1 cellular context compared by ENCODE assay signal in the genomic region with DNA sequence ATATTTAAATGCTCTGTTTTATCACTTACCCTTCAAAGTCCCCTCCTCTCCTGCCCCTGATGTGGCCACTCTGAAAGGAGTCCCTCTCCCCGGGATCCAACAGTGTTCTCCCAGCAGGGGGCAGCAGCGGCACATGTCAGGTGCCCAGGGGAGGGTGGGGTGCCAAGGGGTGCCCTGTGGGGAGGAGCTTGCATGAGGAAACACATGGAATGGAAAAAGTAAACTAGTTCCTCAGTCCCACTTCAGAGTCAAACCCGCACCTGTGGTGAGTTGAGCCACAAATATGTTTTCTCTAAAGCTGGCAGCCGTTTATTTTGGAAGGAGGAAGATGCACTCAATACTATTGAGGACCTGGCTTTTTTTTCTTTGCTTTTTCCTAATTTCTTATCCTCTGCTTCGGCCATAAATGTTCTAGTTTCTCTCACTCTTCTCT.
A peak's percentile ranks its signal among the peaks of the same experiment; 100 is the strongest.
TF ChIP-seq lines count a peak whose summit lies in the region.

No MANE protein-coding gene starts in this region.

TF ChIP-seq in neural cell, 6 proteins besides CTCF, POLR2A, EP300 and RAD21:
- TF ChIP-seq, protein P1, sequence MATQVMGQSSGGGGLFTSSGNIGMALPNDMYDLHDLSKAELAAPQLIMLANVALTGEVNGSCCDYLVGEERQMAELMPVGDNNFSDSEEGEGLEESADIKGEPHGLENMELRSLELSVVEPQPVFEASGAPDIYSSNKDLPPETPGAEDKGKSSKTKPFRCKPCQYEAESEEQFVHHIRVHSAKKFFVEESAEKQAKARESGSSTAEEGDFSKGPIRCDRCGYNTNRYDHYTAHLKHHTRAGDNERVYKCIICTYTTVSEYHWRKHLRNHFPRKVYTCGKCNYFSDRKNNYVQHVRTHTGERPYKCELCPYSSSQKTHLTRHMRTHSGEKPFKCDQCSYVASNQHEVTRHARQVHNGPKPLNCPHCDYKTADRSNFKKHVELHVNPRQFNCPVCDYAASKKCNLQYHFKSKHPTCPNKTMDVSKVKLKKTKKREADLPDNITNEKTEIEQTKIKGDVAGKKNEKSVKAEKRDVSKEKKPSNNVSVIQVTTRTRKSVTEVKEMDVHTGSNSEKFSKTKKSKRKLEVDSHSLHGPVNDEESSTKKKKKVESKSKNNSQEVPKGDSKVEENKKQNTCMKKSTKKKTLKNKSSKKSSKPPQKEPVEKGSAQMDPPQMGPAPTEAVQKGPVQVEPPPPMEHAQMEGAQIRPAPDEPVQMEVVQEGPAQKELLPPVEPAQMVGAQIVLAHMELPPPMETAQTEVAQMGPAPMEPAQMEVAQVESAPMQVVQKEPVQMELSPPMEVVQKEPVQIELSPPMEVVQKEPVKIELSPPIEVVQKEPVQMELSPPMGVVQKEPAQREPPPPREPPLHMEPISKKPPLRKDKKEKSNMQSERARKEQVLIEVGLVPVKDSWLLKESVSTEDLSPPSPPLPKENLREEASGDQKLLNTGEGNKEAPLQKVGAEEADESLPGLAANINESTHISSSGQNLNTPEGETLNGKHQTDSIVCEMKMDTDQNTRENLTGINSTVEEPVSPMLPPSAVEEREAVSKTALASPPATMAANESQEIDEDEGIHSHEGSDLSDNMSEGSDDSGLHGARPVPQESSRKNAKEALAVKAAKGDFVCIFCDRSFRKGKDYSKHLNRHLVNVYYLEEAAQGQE (IDR thresholded peaks at IDR 0.05; ENCODE audit: borderline replicate concordance) = no peak
- TF ChIP-seq TAF1 (IDR thresholded peaks at IDR 0.05; ENCODE audit: low read depth) = no peak
- peak; percentile 72 for TF ChIP-seq SMC3 (conservative IDR thresholded peaks at IDR 0.05; ENCODE audit: poor library complexity)
